Comparison of ENCODE assay signal across 1 cellular context in the genomic region with DNA sequence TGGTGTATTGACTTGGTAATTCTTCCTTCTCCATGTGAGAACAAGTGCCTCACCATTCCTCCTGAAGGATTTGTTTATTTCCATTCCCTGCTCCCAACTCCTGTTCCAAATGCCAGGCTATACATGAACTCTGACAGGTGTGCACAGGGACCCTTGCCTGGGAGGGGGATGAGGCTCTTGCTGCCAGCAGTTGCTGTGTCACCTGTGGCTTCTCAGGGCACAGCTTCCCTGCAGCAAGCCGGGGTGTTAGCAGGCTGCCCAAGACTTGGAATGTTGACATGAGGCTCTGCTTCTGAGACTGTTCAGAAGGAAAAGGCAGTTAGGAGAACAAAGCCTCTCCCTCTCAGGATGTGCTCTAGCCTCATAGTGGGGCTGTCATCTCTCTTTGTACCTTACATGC.
TF ChIP-seq lines count a peak whose summit lies in the region.

No MANE protein-coding gene starts in this region.

TF ChIP-seq in WTC11, 78 proteins besides CTCF, POLR2A, EP300 and RAD21 (continued from another document):
- TF ChIP-seq AFF4 (CRISPR knock-in tag; IDR thresholded peaks at IDR 0.05; ENCODE audit: borderline replicate concordance), result no peak
- no peak for TF ChIP-seq MXD4 (CRISPR knock-in tag; IDR thresholded peaks at IDR 0.05; ENCODE audit: borderline replicate concordance)
- no peak for TF ChIP-seq FOXP4 (CRISPR knock-in tag; IDR thresholded peaks at IDR 0.05)
- TF ChIP-seq MAX (CRISPR knock-in tag; IDR thresholded peaks at IDR 0.05), result no peak
- no peak for TF ChIP-seq ZNF219 (CRISPR knock-in tag; IDR thresholded peaks at IDR 0.05; ENCODE audit: borderline replicate concordance)
TF ChIP-seq in WTC11: peak in this region for 0.
